1 cellular context compared by ENCODE assay signal in genomic region chr3:51988286-51989146, GRCh38.
TF ChIP-seq lines count a peak whose summit lies in the region.

No MANE protein-coding gene starts in this region.

TF ChIP-seq in GM12878, 131 proteins besides CTCF, POLR2A, EP300 and RAD21:
- TF ChIP-seq ZNF24 (IDR thresholded peaks at IDR 0.05) (no peak), NBN (IDR thresholded peaks at IDR 0.05) (no peak), MTA2 (IDR thresholded peaks at IDR 0.05; ENCODE audit: low read depth) (no peak), NRF1 (conservative IDR thresholded peaks at IDR 0.05; ENCODE audit: low read depth, low read length) (no peak), WRNIP1 (IDR thresholded peaks at IDR 0.05; ENCODE audit: borderline replicate concordance, low read depth, low read length) (no peak), CBX3 (IDR thresholded peaks at IDR 0.05; ENCODE audit: borderline replicate concordance, low read depth) (no peak), ATF2 (IDR thresholded peaks at IDR 0.05; ENCODE audit: low read length) (no peak), USF2 (IDR thresholded peaks at IDR 0.05; ENCODE audit: borderline replicate concordance, low read depth, low read length) (no peak), TCF3 (IDR thresholded peaks at IDR 0.05; ENCODE audit: borderline replicate concordance, insufficient read depth, low read depth, low read length) (no peak), CHD2 (IDR thresholded peaks at IDR 0.05; ENCODE audit: borderline replicate concordance, low read depth, low read length) (no peak), STAT3 (IDR thresholded peaks at IDR 0.05; ENCODE audit: low read depth, low read length) (no peak), RAD51 (IDR thresholded peaks at IDR 0.05) (no peak)
- TF ChIP-seq, protein P1, sequence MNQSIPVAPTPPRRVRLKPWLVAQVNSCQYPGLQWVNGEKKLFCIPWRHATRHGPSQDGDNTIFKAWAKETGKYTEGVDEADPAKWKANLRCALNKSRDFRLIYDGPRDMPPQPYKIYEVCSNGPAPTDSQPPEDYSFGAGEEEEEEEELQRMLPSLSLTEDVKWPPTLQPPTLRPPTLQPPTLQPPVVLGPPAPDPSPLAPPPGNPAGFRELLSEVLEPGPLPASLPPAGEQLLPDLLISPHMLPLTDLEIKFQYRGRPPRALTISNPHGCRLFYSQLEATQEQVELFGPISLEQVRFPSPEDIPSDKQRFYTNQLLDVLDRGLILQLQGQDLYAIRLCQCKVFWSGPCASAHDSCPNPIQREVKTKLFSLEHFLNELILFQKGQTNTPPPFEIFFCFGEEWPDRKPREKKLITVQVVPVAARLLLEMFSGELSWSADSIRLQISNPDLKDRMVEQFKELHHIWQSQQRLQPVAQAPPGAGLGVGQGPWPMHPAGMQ (IDR thresholded peaks at IDR 0.05; ENCODE audit: borderline replicate concordance) = no peak
